8 cellular contexts compared by ENCODE assay signal in the genomic region with DNA sequence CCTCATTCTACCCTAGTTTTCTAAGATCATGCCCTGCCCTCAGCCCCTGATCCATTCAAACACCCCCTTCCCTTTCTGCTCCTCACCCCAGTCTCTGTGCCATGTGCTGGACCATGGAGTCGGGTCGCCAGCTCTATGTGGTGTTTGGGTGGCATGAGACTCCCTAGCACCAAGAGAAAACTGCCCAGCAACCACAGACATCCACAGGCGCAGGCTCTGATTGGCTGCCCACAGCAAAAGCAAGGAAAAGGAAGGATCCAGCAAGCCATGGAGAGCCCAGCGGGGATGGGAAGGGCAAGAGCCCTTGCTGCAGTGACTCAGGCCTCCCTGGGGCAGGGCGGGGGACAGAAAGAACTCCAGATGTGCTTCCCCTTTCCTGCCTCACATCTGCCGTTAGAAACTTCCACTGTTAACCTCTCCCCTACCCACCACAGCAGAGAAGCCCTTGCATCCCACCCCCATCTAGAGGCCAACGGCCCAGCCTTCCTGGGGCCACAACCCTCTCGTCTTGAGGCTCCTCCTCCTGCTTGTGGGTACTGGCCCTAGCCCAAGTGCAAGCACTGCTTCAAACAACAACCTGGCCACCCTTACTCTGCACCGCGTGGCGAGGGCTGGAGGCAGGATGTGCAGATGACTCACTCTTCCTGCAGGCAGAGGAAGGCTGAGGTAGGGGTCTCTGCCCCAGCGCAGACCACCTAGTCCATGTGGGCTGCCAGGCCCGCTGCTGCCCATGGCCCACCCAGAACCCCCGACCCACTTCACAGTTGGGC. TPM values are rescaled to one million over a fixed set of nuclear protein-coding genes. Genes with fewer than 3 reads are reported as not detected.
DNase-seq lines count a peak whose midpoint lies in the region; ATAC-seq, FAIRE-seq and TF ChIP-seq lines count a peak whose summit lies in the region.

No MANE protein-coding gene starts in this region.

- 1% methylated on average over 14 of the region's 14 CpGs for WGBS in GM12878 (ENCODE audit: insufficient coverage, insufficient replicate concordance, low lambda C conversion rate, missing lambda C conversion rate)

- peak; percentile 94 for FAIRE-seq in GM12878 (lab: Jason Lieb, UNC)

- H3K27ac ChIP-seq in CD8-positive, alpha-beta memory T cell (ENCODE audit: low read depth, low read length): peak overlapping the region; percentile 95
- peak overlapping the region; percentile 84 for H3K27ac ChIP-seq in KOPT-K1 (ENCODE audit: low read depth, low read length, poor library complexity, severe bottlenecking)
- H3K27ac ChIP-seq in GM12878 (ENCODE audit: control insufficient read depth, insufficient read depth): peak overlapping the region; percentile 99

- peak in 1 of 2 experiments; percentile 11; a peak in 1 of 4 replicates for TF ChIP-seq EP300 in GM12878 (IDR thresholded peaks at IDR 0.05; ENCODE audit: borderline replicate concordance in 1 of 2, control insufficient read depth in 1 of 2, low read depth in 2 of 2, low read length in 2 of 2)

- TF ChIP-seq CTCF in GM12878 (IDR thresholded peaks at IDR 0.05 in 2 of 3, conservative IDR thresholded peaks at IDR 0.05 in 1 of 3; ENCODE audit: control insufficient read depth in 2 of 3, extremely low read depth in 1 of 3, insufficient read depth in 1 of 3, low read depth in 3 of 3, low read length in 3 of 3): no peak

- BruUV-seq in GM12878 (replicated peaks; lab: Mats Ljungman, UMichigan): no TSS peak

- no peaks in the 10 kb centered on the region for H3K9me3 ChIP-seq in CD8-positive, alpha-beta memory T cell (ENCODE audit: low read length)
- no peaks in the 10 kb centered on the region for H3K9me3 ChIP-seq in KOPT-K1 (ENCODE audit: insufficient read depth, low read length, poor library complexity, severe bottlenecking)
- no peaks in the 10 kb centered on the region for H3K9me3 ChIP-seq in GM12878 (replicated peaks; ENCODE audit: control insufficient read depth, insufficient read depth, low read length)
- H3K9me3 ChIP-seq in skeletal muscle satellite cell (replicated peaks; ENCODE audit: low read length): no peaks in the 10 kb centered on the region

- peak overlapping the region; percentile 80 to 95 (median 85) for H3K4me3 Mint-ChIP-seq in CD8-positive, alpha-beta memory T cell

- no peaks in the 10 kb centered on the region for H4K20me1 ChIP-seq in GM12878 (ENCODE audit: control insufficient read depth, insufficient read depth)

- H3K36me3 ChIP-seq in CD8-positive, alpha-beta memory T cell (ENCODE audit: insufficient read depth, low read length): peaks cover 16% of the 10 kb centered on the region
- H3K36me3 ChIP-seq in KOPT-K1 (ENCODE audit: insufficient read depth, low read length) (peaks cover 45% of the 10 kb centered on the region), GM12878 (ENCODE audit: control insufficient read depth in 2 of 2, insufficient read depth in 2 of 2, low read length in 1 of 2) (peaks cover 11 to 12% of the 10 kb centered on the region in 2 experiments; a peak in 3 of 4 replicates), skeletal muscle satellite cell (ENCODE audit: insufficient read depth, low read length) (peaks cover 25% of the 10 kb centered on the region)

- H3K27me3 Mint-ChIP-seq in CD8-positive, alpha-beta memory T cell: peaks cover 0 to 5% of the 10 kb centered on the region in 2 donors

- H3K36me3 Mint-ChIP-seq in CD8-positive, alpha-beta memory T cell: peaks cover 5 to 25% (median 6%) of the 10 kb centered on the region in 3 donors

- no peak for TF ChIP-seq RAD21 in GM12878 (IDR thresholded peaks at IDR 0.05; ENCODE audit: insufficient read depth, low read depth, low read length)

- peak overlapping the region; percentile 82 for H3K9ac ChIP-seq in GM12878 (ENCODE audit: control insufficient read depth, insufficient read depth, low read length)
- peak overlapping the region; percentile 90 for H3K9ac ChIP-seq in skeletal muscle satellite cell (ENCODE audit: low read depth, low read length)

- peaks cover 96% of the 10 kb centered on the region for H3K4me1 ChIP-seq in CD8-positive, alpha-beta memory T cell (ENCODE audit: insufficient read depth, low read length)
- peaks cover 88% of the 10 kb centered on the region for H3K4me1 ChIP-seq in GM12878 (ENCODE audit: control insufficient read depth, insufficient read depth, low read length)
- peaks cover 80% of the 10 kb centered on the region for H3K4me1 ChIP-seq in skeletal muscle satellite cell (ENCODE audit: control insufficient read depth, insufficient read depth, low read length)

- H3K4me1 Mint-ChIP-seq in CD8-positive, alpha-beta memory T cell: peaks cover 91 to 97% (median 96%) of the 10 kb centered on the region in 3 donors

- H3K27ac Mint-ChIP-seq in CD8-positive, alpha-beta memory T cell: peak overlapping the region; percentile 97 to 100 (median 99)

- TF ChIP-seq POLR2A in GM12878 (IDR thresholded peaks at IDR 0.05; ENCODE audit: low read depth, low read length): peak; percentile 66; the same call in 1 of the 2 replicates

- peak; percentile 74 to 95 (median 83) for DNase-seq in CD8-positive, alpha-beta memory T cell
- DNase-seq in T-helper 9 cell: peak; percentile 74
- DNase-seq in GM12878 (ENCODE audit: low read depth, low spot score): peak; percentile 88
- DNase-seq in hypothalamus (lab: John Stamatoyannopoulos, UW): peak in 37 of 51 donors; percentile 21 to 81 (median 63)
- no peak for DNase-seq in NCI-H774 (lab: John Stamatoyannopoulos, UW)

- H3K27me3 ChIP-seq in CD8-positive, alpha-beta memory T cell (ENCODE audit: insufficient read depth, low read length, poor library complexity, severe bottlenecking): no peaks in the 10 kb centered on the region
- no peaks in the 10 kb centered on the region for H3K27me3 ChIP-seq in GM12878 (replicated peaks in 1 of 2; ENCODE audit: control insufficient read depth in 2 of 2, insufficient read depth in 2 of 2, low read length in 1 of 2)
- no peaks in the 10 kb centered on the region for H3K27me3 ChIP-seq in skeletal muscle satellite cell (ENCODE audit: control insufficient read depth, insufficient read depth, low read length)

- H3K4me2 ChIP-seq in GM12878 (ENCODE audit: control insufficient read depth, insufficient read depth) (peak overlapping the region; percentile 86), skeletal muscle satellite cell (ENCODE audit: low read length) (peak overlapping the region; percentile 88)

- peak; percentile 40 for ATAC-seq in GM21423 (IDR thresholded peaks at IDR 0.05; ENCODE audit: unreplicated experiment)
- peak; percentile 74 for ATAC-seq in GM12878

- H3K79me2 ChIP-seq in GM12878 (ENCODE audit: control insufficient read depth, insufficient read depth, low read length): no peaks in the 10 kb centered on the region; the same call in 1 of the 2 replicates

- H2AFZ ChIP-seq in GM12878 (ENCODE audit: control insufficient read depth, low read depth, low read length): peak overlapping the region; percentile 30; the same call in 1 of the 2 replicates

- intact Hi-C loops in GM12878 (cut with micrococcal nuclease; ENCODE audit: unreplicated experiment): loop anchor here (2.0 kb wide), 1 partner anchor 15 kb away; no protein-coding TSS in a partner anchor

- peaks cover 0 to 3% (median 0%) of the 10 kb centered on the region in 5 donors for H3K9me3 Mint-ChIP-seq in CD8-positive, alpha-beta memory T cell

- SMC1A ChIA-PET in GM12878 (lab: Charles Lee; ENCODE audit: uncharacterized antibody, unreplicated experiment): interaction anchor here (1.0 to 11.4 kb wide), 17 partner anchors 9 to 197 kb away, joined by 3 to 212 read pairs (median 7); a partner anchor contains a TSS

- POLR2A ChIA-PET in CD8-positive, alpha-beta memory T cell (lab: Charles Lee): interaction anchor here (0.6 to 11.9 kb wide), 15 partner anchors 14 to 325 kb away, joined by 3 to 193 read pairs (median 5); a partner anchor contains a TSS
- POLR2A ChIA-PET in GM12878 (lab: Charles Lee): interaction anchor here (1.0 to 11.4 kb wide), 12 partner anchors 10 to 198 kb away, joined by 3 to 188 read pairs (median 8); a partner anchor contains a TSS

- peak overlapping the region; percentile 70 for H3K4me3 ChIP-seq in CD8-positive, alpha-beta memory T cell (ENCODE audit: low read length)
- H3K4me3 ChIP-seq in GM12878 (peak overlapping the region; percentile 42), skeletal muscle satellite cell (ENCODE audit: low read length) (peak overlapping the region; percentile 64)

- CTCF ChIA-PET in CD8-positive, alpha-beta memory T cell (lab: Charles Lee): interaction anchor here (1.3 to 6.7 kb wide), 15 partner anchors 9 to 206 kb away, joined by 3 to 203 read pairs (median 5); a partner anchor contains a TSS
- CTCF ChIA-PET in GM12878 (lab: Yijun Ruan, JAX): interaction anchor here (0.7 to 7.5 kb wide), 18 partner anchors 9 to 285 kb away, joined by 3 to 246 read pairs (median 8); a partner anchor contains a TSS

- RAD21 ChIA-PET in GM12878 (lab: Charles Lee; ENCODE audit: unreplicated experiment): interaction anchor here (0.9 to 13.9 kb wide), 17 partner anchors 9 to 285 kb away, joined by 3 to 313 read pairs (median 5); a partner anchor contains a TSS

- in situ Hi-C loops in GM12878 (cut with MboI): loop anchor here (10.0 kb wide), 1 partner anchor 131 kb away; no protein-coding TSS in a partner anchor

RNA-seq across cellular contexts. Expression of a gene that starts 9.7 kb away (rescaled TPM):
- 100 to 1,000 TPM; 187 to 193 TPM for total RNA-seq in CD8-positive, alpha-beta memory T cell
- 125 TPM for polyA plus RNA-seq in CD8-positive, alpha-beta memory T cell
- total RNA-seq in GM12878 (2013; cell fraction: nucleolus; rRNA removed): 162 and 186 TPM in 2 replicates
- total RNA-seq in GM12878 (2014; rRNA removed) (44.4 and 46.6 TPM in 2 replicates), GM12878 (2014; rRNA removed; fragmentation: Illumina TruSeq; extraction: Trizol) (43.5 and 49.6 TPM in 2 replicates), GM12878 (2021) (90.0 and 90.3 TPM in 2 replicates)
- 6.6 TPM for polyA plus RNA-seq in GM12878 (2011; ENCODE audit: low read depth)
- polyA plus RNA-seq in GM12878 (2011; rRNA removed) (12.7 and 16.1 TPM in 2 replicates), GM12878 (2014; fragmentation: Illumina TruSeq; extraction: Trizol) (42.3 and 53.4 TPM in 2 replicates), GM12878 (2014; fragmentation: Nextera tagmentation; extraction: Ambion mirVana) (1 to 10 TPM in 1 of 2 experiments, under 1 TPM in 1; 0.76 to 1.2 TPM), GM12878 (2014; rRNA removed) (22.5 and 23.5 TPM in 2 replicates), GM12878 (2016; fragmentation: Nextera tagmentation; extraction: Ambion mirVana) (10 to 100 TPM; 11.8 to 16.4 TPM)
- polyA plus RNA-seq in GM12878 (2011; cell fraction: cytosol; rRNA removed): 8.2 and 13.2 TPM in 2 replicates
- polyA plus RNA-seq in GM12878 (2011; cell fraction: nucleus; rRNA removed): 28.2 and 31.7 TPM in 2 replicates
- 8.0 and 14.1 TPM in 2 replicates for polyA plus RNA-seq in GM12878 (2012)
- 41.7 and 48.2 TPM in 2 replicates for polyA minus RNA-seq in GM12878 (2011; rRNA and poly(A)+ RNA removed)
- polyA minus RNA-seq in GM12878 (2011; cell fraction: cytosol; rRNA and poly(A)+ RNA removed): 26.6 and 27.7 TPM in 2 replicates
- polyA minus RNA-seq in GM12878 (2011; cell fraction: nucleus; rRNA and poly(A)+ RNA removed): 15.3 and 15.4 TPM in 2 replicates
- 722 and 788 TPM in 2 replicates for total RNA-seq in skeletal muscle satellite cell (2012; rRNA removed)

RNA-seq across cellular contexts. Expression of a gene that starts 17.4 kb away (rescaled TPM):
- total RNA-seq in CD8-positive, alpha-beta memory T cell: 1,000 to 10,000 TPM; 1,800 to 1,846 TPM
- 1,157 TPM for polyA plus RNA-seq in CD8-positive, alpha-beta memory T cell
- total RNA-seq in GM12878 (2013; cell fraction: nucleolus; rRNA removed): 270 and 284 TPM in 2 replicates
- total RNA-seq in GM12878 (2014; rRNA removed) (2,512 and 2,611 TPM in 2 replicates), GM12878 (2014; rRNA removed; fragmentation: Illumina TruSeq; extraction: Trizol) (2,491 and 2,551 TPM in 2 replicates), GM12878 (2021) (2,218 and 2,306 TPM in 2 replicates)
- 2,168 TPM for polyA plus RNA-seq in GM12878 (2011; ENCODE audit: low read depth)
- polyA plus RNA-seq in GM12878 (2011; rRNA removed) (1,766 and 2,335 TPM in 2 replicates), GM12878 (2014; fragmentation: Illumina TruSeq; extraction: Trizol) (2,336 and 2,739 TPM in 2 replicates), GM12878 (2014; fragmentation: Nextera tagmentation; extraction: Ambion mirVana) (1,000 to 10,000 TPM; 1,227 to 1,233 TPM), GM12878 (2014; rRNA removed) (2,498 and 2,961 TPM in 2 replicates), GM12878 (2016; fragmentation: Nextera tagmentation; extraction: Ambion mirVana) (100 to 1,000 TPM; 850 to 912 TPM)
- 2,704 and 2,784 TPM in 2 replicates for polyA plus RNA-seq in GM12878 (2011; cell fraction: cytosol; rRNA removed)
- polyA plus RNA-seq in GM12878 (2011; cell fraction: nucleus; rRNA removed): 719 and 1,009 TPM in 2 replicates
- polyA plus RNA-seq in GM12878 (2012): 2,616 and 3,065 TPM in 2 replicates
- 1,401 and 2,150 TPM in 2 replicates for polyA minus RNA-seq in GM12878 (2011; rRNA and poly(A)+ RNA removed)
- 694 and 779 TPM in 2 replicates for polyA minus RNA-seq in GM12878 (2011; cell fraction: cytosol; rRNA and poly(A)+ RNA removed)
- polyA minus RNA-seq in GM12878 (2011; cell fraction: nucleus; rRNA and poly(A)+ RNA removed): 161 and 187 TPM in 2 replicates
- 999 and 1,397 TPM in 2 replicates for total RNA-seq in skeletal muscle satellite cell (2012; rRNA removed)

RNA-seq across cellular contexts. Expression of a gene that starts 35.0 kb away (rescaled TPM):
- total RNA-seq in CD8-positive, alpha-beta memory T cell: 10 to 100 TPM; 30.8 to 32.7 TPM
- 13.7 TPM for polyA plus RNA-seq in CD8-positive, alpha-beta memory T cell
- total RNA-seq in GM12878 (2013; cell fraction: nucleolus; rRNA removed): 19.1 and 19.7 TPM in 2 replicates
- total RNA-seq in GM12878 (2014; rRNA removed): 12.1 and 12.3 TPM in 2 replicates
- total RNA-seq in GM12878 (2014; rRNA removed; fragmentation: Illumina TruSeq; extraction: Trizol): 6.9 and 8.3 TPM in 2 replicates
- total RNA-seq in GM12878 (2021): 26.6 and 28.4 TPM in 2 replicates
- 6.9 TPM for polyA plus RNA-seq in GM12878 (2011; ENCODE audit: low read depth)
- 12.0 and 18.4 TPM in 2 replicates for polyA plus RNA-seq in GM12878 (2011; rRNA removed)
- polyA plus RNA-seq in GM12878 (2011; cell fraction: cytosol; rRNA removed): 16.6 and 19.8 TPM in 2 replicates
- polyA plus RNA-seq in GM12878 (2011; cell fraction: nucleus; rRNA removed): 47.4 and 48.5 TPM in 2 replicates
- 15.7 and 18.2 TPM in 2 replicates for polyA plus RNA-seq in GM12878 (2012)
- 9.5 and 14.0 TPM in 2 replicates for polyA plus RNA-seq in GM12878 (2014; fragmentation: Illumina TruSeq; extraction: Trizol)
- polyA plus RNA-seq in GM12878 (2014; fragmentation: Nextera tagmentation; extraction: Ambion mirVana): 1 to 10 TPM; 1.1 to 1.4 TPM
- polyA plus RNA-seq in GM12878 (2014; rRNA removed): 19.4 and 22.7 TPM in 2 replicates
- polyA plus RNA-seq in GM12878 (2016; fragmentation: Nextera tagmentation; extraction: Ambion mirVana): 10 to 100 TPM; 26.9 to 29.9 TPM
- 8.8 and 10.6 TPM in 2 replicates for polyA minus RNA-seq in GM12878 (2011; rRNA and poly(A)+ RNA removed)
- polyA minus RNA-seq in GM12878 (2011; cell fraction: cytosol; rRNA and poly(A)+ RNA removed): 3.5 and 4.5 TPM in 2 replicates
- 5.6 and 7.2 TPM in 2 replicates for polyA minus RNA-seq in GM12878 (2011; cell fraction: nucleus; rRNA and poly(A)+ RNA removed)
- total RNA-seq in skeletal muscle satellite cell (2012; rRNA removed): 6.1 and 8.1 TPM in 2 replicates

RNA-seq across cellular contexts. Expression of a gene that starts 45.4 kb away (rescaled TPM):
- 100 to 1,000 TPM; 248 to 263 TPM for total RNA-seq in CD8-positive, alpha-beta memory T cell
- 37.4 TPM for polyA plus RNA-seq in CD8-positive, alpha-beta memory T cell
- 68.4 and 79.3 TPM in 2 replicates for total RNA-seq in GM12878 (2013; cell fraction: nucleolus; rRNA removed)
- total RNA-seq in GM12878 (2014; rRNA removed) (195 and 201 TPM in 2 replicates), GM12878 (2014; rRNA removed; fragmentation: Illumina TruSeq; extraction: Trizol) (174 and 178 TPM in 2 replicates), GM12878 (2021) (189 and 196 TPM in 2 replicates)
- polyA plus RNA-seq in GM12878 (2011; ENCODE audit: low read depth): 48.7 TPM
- polyA plus RNA-seq in GM12878 (2011; rRNA removed) (43.2 and 53.2 TPM in 2 replicates), GM12878 (2014; fragmentation: Illumina TruSeq; extraction: Trizol) (198 and 201 TPM in 2 replicates), GM12878 (2014; fragmentation: Nextera tagmentation; extraction: Ambion mirVana) (1 to 10 TPM; 6.7 to 6.8 TPM), GM12878 (2014; rRNA removed) (135 and 137 TPM in 2 replicates), GM12878 (2016; fragmentation: Nextera tagmentation; extraction: Ambion mirVana) (10 to 100 TPM; 76.3 to 90.3 TPM)
- polyA plus RNA-seq in GM12878 (2011; cell fraction: cytosol; rRNA removed): 68.6 and 69.6 TPM in 2 replicates
- polyA plus RNA-seq in GM12878 (2011; cell fraction: nucleus; rRNA removed): 136 and 209 TPM in 2 replicates
- 75.6 and 111 TPM in 2 replicates for polyA plus RNA-seq in GM12878 (2012)
- 82.3 and 108 TPM in 2 replicates for polyA minus RNA-seq in GM12878 (2011; rRNA and poly(A)+ RNA removed)
- polyA minus RNA-seq in GM12878 (2011; cell fraction: cytosol; rRNA and poly(A)+ RNA removed): 43.6 and 46.5 TPM in 2 replicates
- polyA minus RNA-seq in GM12878 (2011; cell fraction: nucleus; rRNA and poly(A)+ RNA removed): 51.3 and 83.7 TPM in 2 replicates
- total RNA-seq in skeletal muscle satellite cell (2012; rRNA removed): 90.0 and 104 TPM in 2 replicates

RNA-seq across cellular contexts. Expression of a gene that starts 56.3 kb away (rescaled TPM):
- 100 to 1,000 TPM; 133 to 134 TPM for total RNA-seq in CD8-positive, alpha-beta memory T cell
- polyA plus RNA-seq in CD8-positive, alpha-beta memory T cell: 22.9 TPM
- total RNA-seq in GM12878 (2013; cell fraction: nucleolus; rRNA removed): 48.1 and 57.5 TPM in 2 replicates
- total RNA-seq in GM12878 (2014; rRNA removed): 22.5 and 23.9 TPM in 2 replicates
- 14.0 and 17.3 TPM in 2 replicates for total RNA-seq in GM12878 (2014; rRNA removed; fragmentation: Illumina TruSeq; extraction: Trizol)
- 69.8 and 82.5 TPM in 2 replicates for total RNA-seq in GM12878 (2021)
- polyA plus RNA-seq in GM12878 (2011; ENCODE audit: low read depth): 19.2 TPM
- polyA plus RNA-seq in GM12878 (2011; rRNA removed): 18.4 and 27.1 TPM in 2 replicates
- 25.4 and 33.5 TPM in 2 replicates for polyA plus RNA-seq in GM12878 (2011; cell fraction: cytosol; rRNA removed)
- 197 and 232 TPM in 2 replicates for polyA plus RNA-seq in GM12878 (2011; cell fraction: nucleus; rRNA removed)
- 42.2 and 48.7 TPM in 2 replicates for polyA plus RNA-seq in GM12878 (2012)
- polyA plus RNA-seq in GM12878 (2014; fragmentation: Illumina TruSeq; extraction: Trizol): 16.3 and 21.9 TPM in 2 replicates
- 1 to 10 TPM in 1 of 2 experiments, under 1 TPM in 1; 0.58 to 1.2 TPM for polyA plus RNA-seq in GM12878 (2014; fragmentation: Nextera tagmentation; extraction: Ambion mirVana)
- 45.7 and 61.0 TPM in 2 replicates for polyA plus RNA-seq in GM12878 (2014; rRNA removed)
- 10 to 100 TPM; 25.6 to 26.8 TPM for polyA plus RNA-seq in GM12878 (2016; fragmentation: Nextera tagmentation; extraction: Ambion mirVana)
- polyA minus RNA-seq in GM12878 (2011; rRNA and poly(A)+ RNA removed): 20.3 and 27.6 TPM in 2 replicates
- 12.0 and 12.2 TPM in 2 replicates for polyA minus RNA-seq in GM12878 (2011; cell fraction: cytosol; rRNA and poly(A)+ RNA removed)
- 22.6 and 35.8 TPM in 2 replicates for polyA minus RNA-seq in GM12878 (2011; cell fraction: nucleus; rRNA and poly(A)+ RNA removed)
- total RNA-seq in skeletal muscle satellite cell (2012; rRNA removed): 13.8 and 19.0 TPM in 2 replicates
